ENCODE assay signal across 23 cellular contexts in the genomic region with DNA sequence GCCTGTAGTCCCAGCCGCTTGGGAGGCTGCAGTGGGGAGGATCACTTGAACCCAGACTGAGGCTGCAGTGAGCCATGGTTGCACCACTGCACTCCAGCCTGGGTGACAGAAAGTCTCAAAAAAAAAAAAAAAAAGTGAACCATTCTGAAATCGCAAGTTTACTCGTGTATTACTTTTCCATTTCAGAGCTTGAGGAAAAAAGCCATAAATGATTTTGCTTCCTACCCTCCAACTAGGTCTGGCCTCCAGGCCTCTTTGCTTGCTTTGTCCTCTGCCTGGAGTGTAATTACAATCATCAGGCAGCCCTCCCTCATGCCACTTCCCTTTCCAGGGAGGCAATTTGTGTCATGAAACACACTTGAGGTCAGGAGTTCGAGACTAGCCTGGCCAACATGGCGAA. TPM values are rescaled to one million over a fixed set of nuclear protein-coding genes. Genes with fewer than 3 reads are reported as not detected.
"Had no signal": no experiment of that assay in that cellular context is flagged by ENCODE, and none has a peak within 500 bp of the region (broad histone marks: within the 10 kb centered on the region; RNA-seq: fewer than 3 reads in every experiment).

No MANE protein-coding gene starts in this region.

- ATAC-seq: HepG2, T-cell had no signal

- H3K27me3 ChIP-seq: MG63 had no signal

- H3K4me2 ChIP-seq: SK-N-SH had no signal

- DNase-seq: IMR-90, Karpas-422, KG1, MG63, NCI-H1092 treated with DMSO at 0.1 percent for 48 hours, NCI-H1436, NCI-H1694, NCI-H187 treated with DMSO at 0.1 percent for 48 hours, NCI-H2029 treated with DMSO at 0.1 percent for 48 hours, NCI-H2171, NCI-H226, NCI-H446, NCI-H510A, NCI-H524 treated with DMSO at 0.1 percent for 48 hours, NCI-H69, NCI-H774, RPMI8226, SHP77, SK-N-SH, SW 1271, T-cell had no signal

- H3K9me3 ChIP-seq: MG63, SK-N-SH had no signal

- H3K4me3 ChIP-seq: MG63 had no signal

RNA-seq across cellular contexts. Expression of a gene that starts 9.8 kb away (rescaled TPM):
- total RNA-seq: HT1080 had no signal

RNA-seq across cellular contexts. Expression of a gene that starts 43.9 kb away (rescaled TPM):
- total RNA-seq: HT1080 had no signal
